Comparison of ENCODE assay signal across 8 cellular contexts in the genomic region with DNA sequence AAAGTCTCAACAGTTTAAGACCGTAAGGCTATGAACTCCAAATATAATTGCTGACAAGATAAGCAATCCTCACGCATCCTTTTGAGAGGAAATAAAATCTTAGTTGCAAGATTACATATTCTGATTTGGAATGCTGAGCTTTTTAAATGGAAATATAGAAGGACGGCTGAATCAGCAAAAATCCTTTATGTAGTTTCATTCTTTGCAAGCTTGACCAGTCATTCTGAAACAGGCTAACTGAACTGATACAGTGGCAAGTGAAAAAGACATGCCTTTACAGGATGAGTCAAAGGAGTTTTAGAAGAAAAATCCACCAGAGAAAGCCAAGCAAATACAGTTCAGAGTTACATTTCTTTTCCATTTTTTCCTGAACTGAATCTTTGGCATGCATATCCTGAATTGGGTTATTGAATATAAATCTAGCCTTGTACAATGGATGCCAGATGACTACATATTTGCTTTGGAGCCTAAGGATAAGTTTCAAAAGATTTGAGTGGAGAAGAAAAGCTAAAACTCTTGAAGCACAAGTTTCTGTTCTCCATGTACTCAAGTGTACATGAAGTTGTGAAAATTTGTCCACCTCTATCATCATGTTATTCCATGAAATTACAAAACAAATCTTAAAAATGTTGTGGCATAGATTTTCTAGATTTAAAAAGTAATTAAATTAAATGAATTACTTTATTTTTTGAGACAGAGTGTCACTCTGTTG. TPM values are rescaled to one million over a fixed set of nuclear protein-coding genes. Genes with fewer than 3 reads are reported as not detected.
DNase-seq lines count a peak whose midpoint lies in the region; ATAC-seq and TF ChIP-seq lines count a peak whose summit lies in the region.

No MANE protein-coding gene starts in this region.

- ATAC-seq in HG02610 (IDR thresholded peaks at IDR 0.05; ENCODE audit: unreplicated experiment) (peak; percentile 31), HG02763 (IDR thresholded peaks at IDR 0.05; ENCODE audit: unreplicated experiment) (no peak), HG02798 (IDR thresholded peaks at IDR 0.05; ENCODE audit: poor library complexity, unreplicated experiment) (no peak), GM21786 (IDR thresholded peaks at IDR 0.05; ENCODE audit: unreplicated experiment) (no peak)
- no peak for ATAC-seq in natural killer cell treated with Interleukin-12 subunit alpha and Interleukin-12 subunit beta and Interleukin-15 and Interleukin-18, amount 100 ng/mL, for 72 hours

- H3K36me3 Mint-ChIP-seq in natural killer cell treated with Interleukin-12 subunit alpha and Interleukin-12 subunit beta and Interleukin-15 and Interleukin-18, amount 100 ng/mL, for 72 hours = peaks cover 45% of the 10 kb centered on the region

- H3K4me3 Mint-ChIP-seq in natural killer cell treated with Interleukin-12 subunit alpha and Interleukin-12 subunit beta and Interleukin-15 and Interleukin-18, amount 100 ng/mL, for 72 hours = peak overlapping the region; percentile 86

- peaks cover 51 to 54% of the 10 kb centered on the region in 2 donors for H3K4me1 Mint-ChIP-seq in natural killer cell treated with Interleukin-12 subunit alpha and Interleukin-12 subunit beta and Interleukin-15 and Interleukin-18, amount 100 ng/mL, for 72 hours (ENCODE audit: low read depth in 2 of 2)

- peak; percentile 79 for DNase-seq in CD1c-positive myeloid dendritic cell (ENCODE audit: extremely low spot score)
- peak; percentile 39 for DNase-seq in astrocyte of the hippocampus (ENCODE audit: low read depth, low spot score)
- DNase-seq in natural killer cell treated with Interleukin-12 subunit alpha and Interleukin-12 subunit beta and Interleukin-15 and Interleukin-18, amount 100 ng/mL, for 72 hours (ENCODE audit: low spot score) = no peak
- no peak for DNase-seq in HEK293T (ENCODE audit: extremely low spot score)

- CTCF ChIA-PET in HEK293T (lab: Yijun Ruan, JAX) = interaction anchor here (0.5 kb wide), 1 partner anchor 363 kb away, joined by 3 read pairs; no protein-coding TSS in a partner anchor

- peak overlapping the region; percentile 92 to 95 for H3K27ac Mint-ChIP-seq in natural killer cell treated with Interleukin-12 subunit alpha and Interleukin-12 subunit beta and Interleukin-15 and Interleukin-18, amount 100 ng/mL, for 72 hours

- H3K9me3 Mint-ChIP-seq in natural killer cell treated with Interleukin-12 subunit alpha and Interleukin-12 subunit beta and Interleukin-15 and Interleukin-18, amount 100 ng/mL, for 72 hours = no peaks in the 10 kb centered on the region

- no peaks in the 10 kb centered on the region for H3K27me3 Mint-ChIP-seq in natural killer cell treated with Interleukin-12 subunit alpha and Interleukin-12 subunit beta and Interleukin-15 and Interleukin-18, amount 100 ng/mL, for 72 hours

- POLR2A ChIA-PET in HEK293T (lab: Yijun Ruan, JAX) = interaction anchor here (0.6 to 6.9 kb wide), 3 partner anchors 16 to 32 kb away, joined by 3 to 104 read pairs (median 4); partner anchors contain the start of gene TRDMT1

TF ChIP-seq in HEK293T, 16 proteins besides CTCF, POLR2A, EP300 and RAD21:
- TF ChIP-seq ARNT (IDR thresholded peaks at IDR 0.05) (no peak), FOXK2 (IDR thresholded peaks at IDR 0.05) (no peak), TARDBP (IDR thresholded peaks at IDR 0.05) (no peak), BHLHE40 (IDR thresholded peaks at IDR 0.05; ENCODE audit: borderline replicate concordance) (no peak), HDGF (IDR thresholded peaks at IDR 0.05; ENCODE audit: borderline replicate concordance) (no peak), L3MBTL2 (conservative IDR thresholded peaks at IDR 0.05) (no peak), SUZ12 (IDR thresholded peaks at IDR 0.05) (no peak), ELF4 (IDR thresholded peaks at IDR 0.05) (no peak), FOXA1 (IDR thresholded peaks at IDR 0.05) (no peak), NFRKB (IDR thresholded peaks at IDR 0.05) (no peak), SP1 (IDR thresholded peaks at IDR 0.05) (no peak)
- TF ChIP-seq, protein P1, sequence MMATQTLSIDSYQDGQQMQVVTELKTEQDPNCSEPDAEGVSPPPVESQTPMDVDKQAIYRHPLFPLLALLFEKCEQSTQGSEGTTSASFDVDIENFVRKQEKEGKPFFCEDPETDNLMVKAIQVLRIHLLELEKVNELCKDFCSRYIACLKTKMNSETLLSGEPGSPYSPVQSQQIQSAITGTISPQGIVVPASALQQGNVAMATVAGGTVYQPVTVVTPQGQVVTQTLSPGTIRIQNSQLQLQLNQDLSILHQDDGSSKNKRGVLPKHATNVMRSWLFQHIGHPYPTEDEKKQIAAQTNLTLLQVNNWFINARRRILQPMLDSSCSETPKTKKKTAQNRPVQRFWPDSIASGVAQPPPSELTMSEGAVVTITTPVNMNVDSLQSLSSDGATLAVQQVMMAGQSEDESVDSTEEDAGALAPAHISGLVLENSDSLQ (IDR thresholded peaks at IDR 0.05) = no peak

RNA-seq across cellular contexts. Expression of gene VIM, which starts 4.4 kb away (rescaled TPM):
- total RNA-seq in natural killer cell treated with Interleukin-12 subunit alpha and Interleukin-12 subunit beta and Interleukin-15 and Interleukin-18, amount 100 ng/mL, for 72 hours = 100 to 1,000 TPM; 587 to 647 TPM

RNA-seq across cellular contexts. Expression of gene TRDMT1, which starts 31.0 kb away (rescaled TPM):
- 10 to 100 TPM in 1 of 2 donors, 1 to 10 TPM in 1; 8.1 to 15.2 TPM for total RNA-seq in natural killer cell treated with Interleukin-12 subunit alpha and Interleukin-12 subunit beta and Interleukin-15 and Interleukin-18, amount 100 ng/mL, for 72 hours

Comparison
In these comparisons a context has a peak if more than half of its experiments do, and no peak if none do; other contexts are left out.
1. DNase-seq: peak in CD1c-positive myeloid dendritic cell (single experiment) and astrocyte of the hippocampus (single experiment); none in natural killer cell treated with Interleukin-12 subunit alpha and Interleukin-12 subunit beta and Interleukin-15 and Interleukin-18, amount 100 ng/mL, for 72 hours (single experiment) and HEK293T (single experiment).